Comparison of ENCODE assay signal across 1 cellular context in the genomic region with DNA sequence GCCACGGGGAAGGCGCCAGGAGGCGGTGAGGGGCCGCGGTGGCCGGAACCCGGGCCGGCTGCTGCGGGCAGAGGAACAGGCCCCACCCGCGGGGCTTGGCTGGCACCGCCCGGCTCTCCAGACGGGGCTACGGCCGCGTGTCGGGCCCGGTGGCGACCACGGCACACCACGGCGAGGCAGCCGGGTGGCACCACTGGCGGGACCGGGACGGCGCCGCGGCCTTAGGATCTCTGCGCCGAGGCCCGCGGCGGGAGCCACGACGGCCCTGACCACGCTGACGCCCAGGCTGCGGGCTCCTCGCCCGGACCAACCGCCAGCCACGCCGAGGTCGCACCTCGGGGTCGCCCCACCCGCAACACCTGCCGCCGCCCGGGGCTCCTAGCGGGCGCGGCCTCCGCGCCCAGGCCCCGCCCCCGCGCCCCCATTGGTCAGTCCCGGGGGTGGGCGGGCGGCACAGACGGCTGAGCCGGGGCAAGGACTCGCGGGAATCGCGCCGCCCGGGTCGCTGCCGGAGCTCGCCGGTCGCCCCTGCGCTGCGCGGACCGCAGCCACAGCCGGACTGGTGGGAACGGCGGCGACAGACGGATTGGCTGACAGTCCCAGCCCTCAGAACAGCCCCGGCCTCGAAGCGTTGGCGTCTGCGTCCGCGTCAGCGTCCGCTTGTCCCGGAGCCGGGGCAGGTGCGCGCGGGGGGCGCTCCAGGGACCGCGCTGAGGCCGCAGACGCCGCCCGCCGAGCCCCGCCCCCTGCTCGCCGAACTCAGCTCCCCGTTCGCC.
A peak's percentile ranks its signal among the peaks of the same experiment; 100 is the strongest.
TF ChIP-seq lines count a peak whose summit lies in the region.

Gene BMP8A, plus strand, starts transcription at position 491 of the 776 bp plus-strand sequence. CDS start 356 bp downstream, outside the sequence.

TF ChIP-seq in HepG2, 621 proteins besides CTCF, POLR2A, EP300 and RAD21 (continued from another document and continues in another):
- TF ChIP-seq, protein P1, sequence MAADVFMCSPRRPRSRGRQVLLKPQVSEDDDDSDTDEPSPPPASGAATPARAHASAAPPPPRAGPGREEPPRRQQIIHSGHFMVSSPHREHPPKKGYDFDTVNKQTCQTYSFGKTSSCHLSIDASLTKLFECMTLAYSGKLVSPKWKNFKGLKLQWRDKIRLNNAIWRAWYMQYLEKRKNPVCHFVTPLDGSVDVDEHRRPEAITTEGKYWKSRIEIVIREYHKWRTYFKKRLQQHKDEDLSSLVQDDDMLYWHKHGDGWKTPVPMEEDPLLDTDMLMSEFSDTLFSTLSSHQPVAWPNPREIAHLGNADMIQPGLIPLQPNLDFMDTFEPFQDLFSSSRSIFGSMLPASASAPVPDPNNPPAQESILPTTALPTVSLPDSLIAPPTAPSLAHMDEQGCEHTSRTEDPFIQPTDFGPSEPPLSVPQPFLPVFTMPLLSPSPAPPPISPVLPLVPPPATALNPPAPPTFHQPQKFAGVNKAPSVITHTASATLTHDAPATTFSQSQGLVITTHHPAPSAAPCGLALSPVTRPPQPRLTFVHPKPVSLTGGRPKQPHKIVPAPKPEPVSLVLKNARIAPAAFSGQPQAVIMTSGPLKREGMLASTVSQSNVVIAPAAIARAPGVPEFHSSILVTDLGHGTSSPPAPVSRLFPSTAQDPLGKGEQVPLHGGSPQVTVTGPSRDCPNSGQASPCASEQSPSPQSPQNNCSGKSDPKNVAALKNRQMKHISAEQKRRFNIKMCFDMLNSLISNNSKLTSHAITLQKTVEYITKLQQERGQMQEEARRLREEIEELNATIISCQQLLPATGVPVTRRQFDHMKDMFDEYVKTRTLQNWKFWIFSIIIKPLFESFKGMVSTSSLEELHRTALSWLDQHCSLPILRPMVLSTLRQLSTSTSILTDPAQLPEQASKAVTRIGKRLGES (CRISPR knock-in tag; IDR thresholded peaks at IDR 0.05; ENCODE audit: borderline replicate concordance): no peak
- TF ChIP-seq ZNF891 (CRISPR knock-in tag; IDR thresholded peaks at IDR 0.05): no peak
- no peak for TF ChIP-seq ZNF740 (CRISPR knock-in tag; IDR thresholded peaks at IDR 0.05)
- TF ChIP-seq TBP (CRISPR knock-in tag; IDR thresholded peaks at IDR 0.05): no peak
- TF ChIP-seq KAT8 (CRISPR knock-in tag; IDR thresholded peaks at IDR 0.05): no peak
- TF ChIP-seq HES4 (CRISPR knock-in tag; IDR thresholded peaks at IDR 0.05; ENCODE audit: borderline replicate concordance): no peak
- TF ChIP-seq ZNF724P (CRISPR knock-in tag; IDR thresholded peaks at IDR 0.05; ENCODE audit: borderline replicate concordance): 0 out of 2 replicates have a peak, but pooled peaks have one; percentile 33
- no peak for TF ChIP-seq JARID2 (CRISPR knock-in tag; IDR thresholded peaks at IDR 0.05; ENCODE audit: insufficient replicate concordance)
- no peak for TF ChIP-seq ZNF432 (CRISPR knock-in tag; IDR thresholded peaks at IDR 0.05; ENCODE audit: borderline replicate concordance)
- TF ChIP-seq, protein P2, sequence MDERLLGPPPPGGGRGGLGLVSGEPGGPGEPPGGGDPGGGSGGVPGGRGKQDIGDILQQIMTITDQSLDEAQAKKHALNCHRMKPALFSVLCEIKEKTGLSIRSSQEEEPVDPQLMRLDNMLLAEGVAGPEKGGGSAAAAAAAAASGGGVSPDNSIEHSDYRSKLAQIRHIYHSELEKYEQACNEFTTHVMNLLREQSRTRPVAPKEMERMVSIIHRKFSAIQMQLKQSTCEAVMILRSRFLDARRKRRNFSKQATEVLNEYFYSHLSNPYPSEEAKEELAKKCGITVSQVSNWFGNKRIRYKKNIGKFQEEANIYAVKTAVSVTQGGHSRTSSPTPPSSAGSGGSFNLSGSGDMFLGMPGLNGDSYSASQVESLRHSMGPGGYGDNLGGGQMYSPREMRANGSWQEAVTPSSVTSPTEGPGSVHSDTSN (CRISPR knock-in tag; IDR thresholded peaks at IDR 0.05): no peak
- no peak for TF ChIP-seq GATA4 (IDR thresholded peaks at IDR 0.05; ENCODE audit: borderline replicate concordance, low read depth)
- no peak for TF ChIP-seq ZNF33A (CRISPR knock-in tag; IDR thresholded peaks at IDR 0.05; ENCODE audit: borderline replicate concordance)
- TF ChIP-seq PHB2 (IDR thresholded peaks at IDR 0.05; ENCODE audit: partially characterized antibody): no peak
- no peak for TF ChIP-seq GTF3A (CRISPR knock-in tag; conservative IDR thresholded peaks at IDR 0.05)
- 0 out of 2 replicates have a peak, but pooled peaks have one; percentile 69 for TF ChIP-seq ZIK1 (CRISPR knock-in tag; IDR thresholded peaks at IDR 0.05; ENCODE audit: borderline replicate concordance, low read depth)
- TF ChIP-seq MBNL3 (CRISPR knock-in tag; conservative IDR thresholded peaks at IDR 0.05): no peak
- TF ChIP-seq ZNF251 (CRISPR knock-in tag; IDR thresholded peaks at IDR 0.05): no peak
- TF ChIP-seq ESRRA (CRISPR knock-in tag; IDR thresholded peaks at IDR 0.05; ENCODE audit: low read depth): 0 out of 2 replicates have a peak, but pooled peaks have one; percentile 16
- no peak for TF ChIP-seq MTF2 (CRISPR knock-in tag; IDR thresholded peaks at IDR 0.05; ENCODE audit: borderline replicate concordance)
- TF ChIP-seq SNAI1 (CRISPR knock-in tag; IDR thresholded peaks at IDR 0.05; ENCODE audit: borderline replicate concordance): no peak
- no peak for TF ChIP-seq ZBTB4 (CRISPR knock-in tag; IDR thresholded peaks at IDR 0.05; ENCODE audit: borderline replicate concordance)
- TF ChIP-seq ZBTB14 (CRISPR knock-in tag; IDR thresholded peaks at IDR 0.05): no peak
- TF ChIP-seq ZNF691 (CRISPR knock-in tag; IDR thresholded peaks at IDR 0.05; ENCODE audit: borderline replicate concordance, low read depth): no peak
- TF ChIP-seq ZNF354B (CRISPR knock-in tag; IDR thresholded peaks at IDR 0.05): no peak
- TF ChIP-seq FOSL2 (CRISPR knock-in tag; IDR thresholded peaks at IDR 0.05): no peak
- no peak for TF ChIP-seq HNF4G (IDR thresholded peaks at IDR 0.05; ENCODE audit: borderline replicate concordance, low read depth, low read length)
- no peak for TF ChIP-seq HNF4G (CRISPR knock-in tag; IDR thresholded peaks at IDR 0.05; ENCODE audit: borderline replicate concordance, low read depth)
- TF ChIP-seq, protein P3, sequence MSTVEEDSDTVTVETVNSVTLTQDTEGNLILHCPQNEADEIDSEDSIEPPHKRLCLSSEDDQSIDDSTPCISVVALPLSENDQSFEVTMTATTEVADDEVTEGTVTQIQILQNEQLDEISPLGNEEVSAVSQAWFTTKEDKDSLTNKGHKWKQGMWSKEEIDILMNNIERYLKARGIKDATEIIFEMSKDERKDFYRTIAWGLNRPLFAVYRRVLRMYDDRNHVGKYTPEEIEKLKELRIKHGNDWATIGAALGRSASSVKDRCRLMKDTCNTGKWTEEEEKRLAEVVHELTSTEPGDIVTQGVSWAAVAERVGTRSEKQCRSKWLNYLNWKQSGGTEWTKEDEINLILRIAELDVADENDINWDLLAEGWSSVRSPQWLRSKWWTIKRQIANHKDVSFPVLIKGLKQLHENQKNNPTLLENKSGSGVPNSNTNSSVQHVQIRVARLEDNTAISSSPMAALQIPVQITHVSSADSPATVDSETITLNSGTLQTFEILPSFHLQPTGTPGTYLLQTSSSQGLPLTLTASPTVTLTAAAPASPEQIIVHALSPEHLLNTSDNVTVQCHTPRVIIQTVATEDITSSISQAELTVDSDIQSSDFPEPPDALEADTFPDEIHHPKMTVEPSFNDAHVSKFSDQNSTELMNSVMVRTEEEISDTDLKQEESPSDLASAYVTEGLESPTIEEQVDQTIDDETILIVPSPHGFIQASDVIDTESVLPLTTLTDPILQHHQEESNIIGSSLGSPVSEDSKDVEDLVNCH (CRISPR knock-in tag; IDR thresholded peaks at IDR 0.05): no peak
- no peak for TF ChIP-seq ATRX (CRISPR knock-in tag; IDR thresholded peaks at IDR 0.05; ENCODE audit: borderline replicate concordance)
- no peak for TF ChIP-seq KDM4B (CRISPR knock-in tag; IDR thresholded peaks at IDR 0.05)
- no peak for TF ChIP-seq DNMT1 (CRISPR knock-in tag; IDR thresholded peaks at IDR 0.05)
- no peak for TF ChIP-seq MIER3 (CRISPR knock-in tag; IDR thresholded peaks at IDR 0.05; ENCODE audit: borderline replicate concordance)
- no peak for TF ChIP-seq HMGXB3 (CRISPR knock-in tag; IDR thresholded peaks at IDR 0.05; ENCODE audit: borderline replicate concordance)
- TF ChIP-seq ZNF232 (CRISPR knock-in tag; IDR thresholded peaks at IDR 0.05; ENCODE audit: borderline replicate concordance): no peak
- TF ChIP-seq MAFG (CRISPR knock-in tag; IDR thresholded peaks at IDR 0.05): no peak
- TF ChIP-seq JDP2 (CRISPR knock-in tag; IDR thresholded peaks at IDR 0.05; ENCODE audit: borderline replicate concordance): no peak
- TF ChIP-seq, protein P4, sequence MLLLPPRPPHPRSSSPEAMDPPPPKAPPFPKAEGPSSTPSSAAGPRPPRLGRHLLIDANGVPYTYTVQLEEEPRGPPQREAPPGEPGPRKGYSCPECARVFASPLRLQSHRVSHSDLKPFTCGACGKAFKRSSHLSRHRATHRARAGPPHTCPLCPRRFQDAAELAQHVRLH (CRISPR knock-in tag; IDR thresholded peaks at IDR 0.05; ENCODE audit: borderline replicate concordance, low read depth): no peak
- TF ChIP-seq NFYC (CRISPR knock-in tag; IDR thresholded peaks at IDR 0.05): peak; percentile 51; the same call in 1 of the 2 replicates
- TF ChIP-seq MXI1 (IDR thresholded peaks at IDR 0.05; ENCODE audit: borderline replicate concordance, low read depth, low read length): peak; percentile 29; the same call in 1 of the 3 replicates
- TF ChIP-seq SP4 (CRISPR knock-in tag; IDR thresholded peaks at IDR 0.05): 0 out of 2 replicates have a peak, but pooled peaks have one; percentile 56
- no peak for TF ChIP-seq MLX (CRISPR knock-in tag; IDR thresholded peaks at IDR 0.05)
- TF ChIP-seq RXRB (CRISPR knock-in tag; IDR thresholded peaks at IDR 0.05; ENCODE audit: borderline replicate concordance): no peak
